Comparison of ENCODE assay signal across 1 cellular context in genomic region chr3:164332856-164333802, GRCh38.
TF ChIP-seq lines count a peak whose summit lies in the region.

No MANE protein-coding gene starts in this region.

TF ChIP-seq in H1, 55 proteins besides CTCF, POLR2A, EP300 and RAD21 (continued from another document):
- TF ChIP-seq SP4 (IDR thresholded peaks at IDR 0.05; ENCODE audit: low read length) (no peak), BRCA1 (IDR thresholded peaks at IDR 0.05; ENCODE audit: low read depth, low read length) (no peak), ZNF274 (IDR thresholded peaks at IDR 0.05; ENCODE audit: borderline replicate concordance, extremely low read depth, low read length) (no peak), SIX5 (IDR thresholded peaks at IDR 0.05; ENCODE audit: low read depth, low read length) (no peak), TAF1 (IDR thresholded peaks at IDR 0.05; ENCODE audit: low read depth, low read length) (0 out of 2 replicates have a peak, but pooled peaks have one; percentile 31), GTF2F1 (IDR thresholded peaks at IDR 0.05; ENCODE audit: borderline replicate concordance, low read depth, low read length) (no peak), ATF2 (IDR thresholded peaks at IDR 0.05; ENCODE audit: low read length) (no peak), TBP (IDR thresholded peaks at IDR 0.05; ENCODE audit: low read depth, low read length) (no peak)
